ENCODE assay signal across 24 cellular contexts in the genomic region with DNA sequence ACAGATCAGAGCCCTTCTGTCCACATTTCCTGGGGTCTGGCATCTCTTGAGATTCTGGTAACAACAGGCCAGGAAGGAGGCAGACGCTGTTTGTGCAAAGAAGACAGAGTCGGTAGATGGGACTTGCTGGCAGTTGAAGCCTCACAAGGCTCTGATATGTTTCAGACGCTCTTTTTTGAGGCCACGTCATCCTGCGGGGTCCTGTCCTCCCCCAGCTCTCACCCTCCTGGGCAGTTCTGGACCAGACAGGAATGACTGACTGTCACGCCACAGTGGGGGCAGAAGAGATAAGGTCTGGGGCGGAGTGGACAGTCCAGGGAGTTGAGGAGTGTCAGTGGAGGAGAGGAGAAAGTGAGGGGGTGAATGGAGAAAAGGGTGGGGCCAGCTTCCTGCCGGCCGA.
"Had no signal": no experiment of that assay in that cellular context is flagged by ENCODE, and none has a peak within 500 bp of the region (broad histone marks: within the 10 kb centered on the region; RNA-seq: fewer than 3 reads in every experiment).

No MANE protein-coding gene starts in this region.

- H3K36me3 ChIP-seq: gastroesophageal sphincter, thoracic aorta had no signal

- H3K27me3 ChIP-seq: body of pancreas, gastroesophageal sphincter, hepatocyte had no signal

- H3K9me3 Mint-ChIP-seq: activated CD4-positive, alpha-beta memory T cell treated with anti-CD3 and anti-CD28 coated beads, Interleukin-2, amount 10 ng/mL, durations not matched to agents 7 days and 5 days; activated CD4-positive, alpha-beta T cell treated with anti-CD3 and anti-CD28 coated beads, Interleukin-2, amount 10 ng/mL, durations not matched to agents 7 days and 5 days; activated naive CD4-positive, alpha-beta T cell treated with anti-CD3 and anti-CD28 coated beads, Interleukin-2, amount 10 ng/mL, durations not matched to agents 7 days and 5 days; activated naive CD8-positive, alpha-beta T cell treated with anti-CD3 and anti-CD28 coated beads, Interleukin-2, amount 10 ng/mL, durations not matched to agents 7 days and 5 days; activated T-cell treated with anti-CD3 and anti-CD28 coated beads, Interleukin-2, amount 50 U/mL, for 24 hours; natural killer cell; stimulated activated effector memory CD8-positive, alpha-beta T cell treated with anti-CD3 and anti-CD28 coated beads, Interleukin-12 subunit alpha, Interleukin-12 subunit beta, amount 100 ng/mL, for 72 hours; stimulated activated naive CD8-positive, alpha-beta T cell treated with anti-CD3 and anti-CD28 coated beads, Interleukin-15, Interleukin-2, amounts not matched to agents 100 ng/mL and 50 ng/mL, for 24 hours had no signal

- H3K27me3 Mint-ChIP-seq: stimulated activated naive CD8-positive, alpha-beta T cell treated with anti-CD3 and anti-CD28 coated beads, Interleukin-15, Interleukin-2, amounts not matched to agents 100 ng/mL and 50 ng/mL, for 24 hours had no signal

- ATAC-seq: body of pancreas; gastroesophageal sphincter; left cardiac atrium; natural killer cell; sciatic nerve; stimulated activated effector memory CD8-positive, alpha-beta T cell treated with anti-CD3 and anti-CD28 coated beads, Interleukin-12 subunit alpha, Interleukin-12 subunit beta, amount 100 ng/mL, for 72 hours had no signal

- H3K4me3 ChIP-seq: body of pancreas, coronary artery, dorsolateral prefrontal cortex, gastroesophageal sphincter, hepatocyte, skin epidermis, thoracic aorta had no signal

- H3K27ac Mint-ChIP-seq: activated CD4-positive, alpha-beta memory T cell treated with anti-CD3 and anti-CD28 coated beads, Interleukin-2, amount 10 ng/mL, durations not matched to agents 7 days and 5 days; activated CD4-positive, alpha-beta T cell treated with anti-CD3 and anti-CD28 coated beads, Interleukin-2, amount 10 ng/mL, durations not matched to agents 7 days and 5 days; activated naive CD4-positive, alpha-beta T cell treated with anti-CD3 and anti-CD28 coated beads, Interleukin-2, amount 10 ng/mL, durations not matched to agents 7 days and 5 days; activated naive CD8-positive, alpha-beta T cell treated with anti-CD3 and anti-CD28 coated beads, Interleukin-2, amount 10 ng/mL, durations not matched to agents 7 days and 5 days; activated T-cell treated with anti-CD3 and anti-CD28 coated beads, Interleukin-2, amount 50 U/mL, for 24 hours; natural killer cell; stimulated activated effector memory CD8-positive, alpha-beta T cell treated with anti-CD3 and anti-CD28 coated beads, Interleukin-12 subunit alpha, Interleukin-12 subunit beta, amount 100 ng/mL, for 72 hours; stimulated activated naive CD8-positive, alpha-beta T cell treated with anti-CD3 and anti-CD28 coated beads, Interleukin-15, Interleukin-2, amounts not matched to agents 100 ng/mL and 50 ng/mL, for 24 hours had no signal

- H3K9me3 ChIP-seq: body of pancreas, gastroesophageal sphincter, thoracic aorta had no signal

- H2AFZ ChIP-seq: hepatocyte had no signal

- H3K27ac ChIP-seq: body of pancreas, coronary artery, dorsolateral prefrontal cortex, gastroesophageal sphincter, hepatocyte, skin epidermis, thoracic aorta had no signal

- DNase-seq: activated CD4-positive, alpha-beta memory T cell treated with anti-CD3 and anti-CD28 coated beads, Interleukin-2, amount 10 ng/mL, durations not matched to agents 7 days and 5 days; activated CD4-positive, alpha-beta T cell treated with anti-CD3 and anti-CD28 coated beads for 1 hour; activated CD4-positive, alpha-beta T cell treated with anti-CD3 and anti-CD28 coated beads, Interleukin-2, amount 10 ng/mL, durations not matched to agents 7 days and 5 days; activated CD8-positive, alpha-beta memory T cell treated with anti-CD3 and anti-CD28 coated beads, Interleukin-2, amount 50 U/mL, for 48 hours; activated gamma-delta T cell; activated naive CD4-positive, alpha-beta T cell treated with anti-CD3 and anti-CD28 coated beads, Interleukin-2, amount 10 ng/mL, durations not matched to agents 7 days and 5 days; activated naive CD8-positive, alpha-beta T cell treated with anti-CD3 and anti-CD28 coated beads, Interleukin-2, amount 10 ng/mL, durations not matched to agents 7 days and 5 days; activated T-cell treated with anti-CD3 and anti-CD28 coated beads, Interleukin-2, amount 50 U/mL, for 24 hours; body of pancreas; dorsolateral prefrontal cortex; effector memory CD4-positive, alpha-beta T cell; left cardiac atrium; natural killer cell; stimulated activated CD4-positive, alpha-beta T cell treated with anti-CD3 and anti-CD28 coated beads, Interleukin-4, amount 100 ng/mL, for 24 hours; T-helper 2 cell; trophoblast cell had no signal

- H3K4me2 ChIP-seq: hepatocyte had no signal

- H3K79me2 ChIP-seq: hepatocyte had no signal

- H3K4me1 Mint-ChIP-seq: activated CD4-positive, alpha-beta memory T cell treated with anti-CD3 and anti-CD28 coated beads, Interleukin-2, amount 10 ng/mL, durations not matched to agents 7 days and 5 days; activated CD4-positive, alpha-beta T cell treated with anti-CD3 and anti-CD28 coated beads, Interleukin-2, amount 10 ng/mL, durations not matched to agents 7 days and 5 days; activated naive CD4-positive, alpha-beta T cell treated with anti-CD3 and anti-CD28 coated beads, Interleukin-2, amount 10 ng/mL, durations not matched to agents 7 days and 5 days; activated naive CD8-positive, alpha-beta T cell treated with anti-CD3 and anti-CD28 coated beads, Interleukin-2, amount 10 ng/mL, durations not matched to agents 7 days and 5 days; natural killer cell; stimulated activated effector memory CD8-positive, alpha-beta T cell treated with anti-CD3 and anti-CD28 coated beads, Interleukin-12 subunit alpha, Interleukin-12 subunit beta, amount 100 ng/mL, for 72 hours had no signal

- H3K36me3 Mint-ChIP-seq: activated naive CD4-positive, alpha-beta T cell treated with anti-CD3 and anti-CD28 coated beads, Interleukin-2, amount 10 ng/mL, durations not matched to agents 7 days and 5 days; activated naive CD8-positive, alpha-beta T cell treated with anti-CD3 and anti-CD28 coated beads, Interleukin-2, amount 10 ng/mL, durations not matched to agents 7 days and 5 days; natural killer cell; stimulated activated effector memory CD8-positive, alpha-beta T cell treated with anti-CD3 and anti-CD28 coated beads, Interleukin-12 subunit alpha, Interleukin-12 subunit beta, amount 100 ng/mL, for 72 hours had no signal

- H3K4me1 ChIP-seq: body of pancreas, gastroesophageal sphincter had no signal

- H3K4me3 Mint-ChIP-seq: activated CD4-positive, alpha-beta memory T cell treated with anti-CD3 and anti-CD28 coated beads, Interleukin-2, amount 10 ng/mL, durations not matched to agents 7 days and 5 days; activated CD4-positive, alpha-beta T cell treated with anti-CD3 and anti-CD28 coated beads, Interleukin-2, amount 10 ng/mL, durations not matched to agents 7 days and 5 days; activated naive CD4-positive, alpha-beta T cell treated with anti-CD3 and anti-CD28 coated beads, Interleukin-2, amount 10 ng/mL, durations not matched to agents 7 days and 5 days; activated naive CD8-positive, alpha-beta T cell treated with anti-CD3 and anti-CD28 coated beads, Interleukin-2, amount 10 ng/mL, durations not matched to agents 7 days and 5 days; activated T-cell treated with anti-CD3 and anti-CD28 coated beads, Interleukin-2, amount 50 U/mL, for 24 hours; natural killer cell; stimulated activated effector memory CD8-positive, alpha-beta T cell treated with anti-CD3 and anti-CD28 coated beads, Interleukin-12 subunit alpha, Interleukin-12 subunit beta, amount 100 ng/mL, for 72 hours; stimulated activated naive CD8-positive, alpha-beta T cell treated with anti-CD3 and anti-CD28 coated beads, Interleukin-15, Interleukin-2, amounts not matched to agents 100 ng/mL and 50 ng/mL, for 24 hours had no signal
